8 cellular contexts compared by ENCODE assay signal in genomic region chr1:23824711-23825075, GRCh38. TPM values are rescaled to one million over a fixed set of nuclear protein-coding genes. Genes with fewer than 3 reads are reported as not detected.
DNase-seq lines count a peak whose midpoint lies in the region; ATAC-seq and TF ChIP-seq lines count a peak whose summit lies in the region.

No MANE protein-coding gene starts in this region.

- peak overlapping the region; percentile 94 to 95 for H3K4me3 Mint-ChIP-seq in effector memory CD8-positive, alpha-beta T cell
- H3K4me3 Mint-ChIP-seq in natural killer cell treated with Interleukin-12 subunit alpha and Interleukin-12 subunit beta and Interleukin-15 and Interleukin-18, amount 100 ng/mL, for 72 hours = peak overlapping the region; percentile 90

- DNase-seq in BJ (ENCODE audit: low read depth) = no peak
- DNase-seq in MG63 = no peak
- DNase-seq in effector memory CD8-positive, alpha-beta T cell = no peak
- DNase-seq in natural killer cell treated with Interleukin-12 subunit alpha and Interleukin-12 subunit beta and Interleukin-15 and Interleukin-18, amount 100 ng/mL, for 72 hours (ENCODE audit: low spot score) = no peak
- DNase-seq in amniotic stem cell (lab: John Stamatoyannopoulos, UW) = no peak
- no peak for DNase-seq in NCI-H2196 treated with DMSO at 0.1 percent for 48 hours (lab: John Stamatoyannopoulos, UW; ENCODE audit: unreplicated experiment)
- no peak for DNase-seq in SHP77 (lab: John Stamatoyannopoulos, UW)
- DNase-seq in activated CD4-positive, alpha-beta T cell treated with anti-CD3 and anti-CD28 coated beads for 4 hours = no peak

- H3K4me3 ChIP-seq in BJ (ENCODE audit: low read depth, low read length) (peak overlapping the region; percentile 100), MG63 (peak overlapping the region; percentile 99)

- no peaks in the 10 kb centered on the region for H3K36me3 ChIP-seq in BJ (ENCODE audit: control insufficient read depth, insufficient read depth, low read length)
- H3K36me3 ChIP-seq in MG63 = peaks cover 4% of the 10 kb centered on the region; the same call in 1 of the 2 replicates

- H3K27me3 ChIP-seq in BJ (ENCODE audit: control insufficient read depth, insufficient read depth, low read length) (no peaks in the 10 kb centered on the region), MG63 (no peaks in the 10 kb centered on the region)

- peak; percentile 3 for ATAC-seq in effector memory CD8-positive, alpha-beta T cell (replicated peaks)
- no peak for ATAC-seq in natural killer cell treated with Interleukin-12 subunit alpha and Interleukin-12 subunit beta and Interleukin-15 and Interleukin-18, amount 100 ng/mL, for 72 hours

- H3K9me3 Mint-ChIP-seq in effector memory CD8-positive, alpha-beta T cell = no peaks in the 10 kb centered on the region
- no peaks in the 10 kb centered on the region for H3K9me3 Mint-ChIP-seq in natural killer cell treated with Interleukin-12 subunit alpha and Interleukin-12 subunit beta and Interleukin-15 and Interleukin-18, amount 100 ng/mL, for 72 hours

- POLR2A ChIA-PET in BJ (lab: Charles Lee) = interaction anchor here (0.6 to 0.7 kb wide), 2 partner anchors 34 to 153 kb away, joined by 3 to 4 read pairs; partner anchors contain the start of gene LYPLA2

- no peaks in the 10 kb centered on the region for H3K27me3 Mint-ChIP-seq in effector memory CD8-positive, alpha-beta T cell
- H3K27me3 Mint-ChIP-seq in natural killer cell treated with Interleukin-12 subunit alpha and Interleukin-12 subunit beta and Interleukin-15 and Interleukin-18, amount 100 ng/mL, for 72 hours = no peaks in the 10 kb centered on the region

- peaks cover 10% of the 10 kb centered on the region for H3K36me3 Mint-ChIP-seq in effector memory CD8-positive, alpha-beta T cell (ENCODE audit: insufficient read depth)
- H3K36me3 Mint-ChIP-seq in natural killer cell treated with Interleukin-12 subunit alpha and Interleukin-12 subunit beta and Interleukin-15 and Interleukin-18, amount 100 ng/mL, for 72 hours = no peaks in the 10 kb centered on the region

- CTCF ChIA-PET in BJ (lab: Yijun Ruan, JAX) = interaction anchor here (1.3 to 9.2 kb wide), 2 partner anchors 10 to 15 kb away, joined by 3 to 77 read pairs; no protein-coding TSS in a partner anchor

- TF ChIP-seq CTCF in BJ (IDR thresholded peaks at IDR 0.05; ENCODE audit: insufficient read depth, low read depth, low read length) = no peak

- H3K27ac Mint-ChIP-seq in effector memory CD8-positive, alpha-beta T cell = peak overlapping the region; percentile 97
- H3K27ac Mint-ChIP-seq in natural killer cell treated with Interleukin-12 subunit alpha and Interleukin-12 subunit beta and Interleukin-15 and Interleukin-18, amount 100 ng/mL, for 72 hours = peak overlapping the region; percentile 92 to 96

- peaks cover 5 to 12% of the 10 kb centered on the region in 2 donors for H3K4me1 Mint-ChIP-seq in effector memory CD8-positive, alpha-beta T cell (ENCODE audit: low read depth in 2 of 2)
- peaks cover 17 to 20% of the 10 kb centered on the region in 2 donors for H3K4me1 Mint-ChIP-seq in natural killer cell treated with Interleukin-12 subunit alpha and Interleukin-12 subunit beta and Interleukin-15 and Interleukin-18, amount 100 ng/mL, for 72 hours (ENCODE audit: low read depth in 2 of 2)

- no peaks in the 10 kb centered on the region for H3K9me3 ChIP-seq in MG63

RNA-seq across cellular contexts. Expression of gene HMGCL, which starts 0.5 kb away (rescaled TPM):
- polyA plus RNA-seq in BJ (2011; rRNA removed) = 38.4 and 41.7 TPM in 2 replicates
- 13.9 and 19.1 TPM in 2 replicates for polyA minus RNA-seq in BJ (2011; rRNA and poly(A)+ RNA removed)
- total RNA-seq in MG63 (2014; rRNA removed; shearing (Covaris generic); ENCODE audit: low replicate concordance) = 27.6 and 41.0 TPM in 2 replicates
- 10 to 100 TPM; 26.1 to 29.1 TPM for total RNA-seq in natural killer cell treated with Interleukin-12 subunit alpha and Interleukin-12 subunit beta and Interleukin-15 and Interleukin-18, amount 100 ng/mL, for 72 hours

RNA-seq across cellular contexts. Expression of gene GALE, which starts 24.1 kb away (rescaled TPM):
- 23.8 and 36.1 TPM in 2 replicates for polyA plus RNA-seq in BJ (2011; rRNA removed)
- 10.5 and 17.6 TPM in 2 replicates for polyA minus RNA-seq in BJ (2011; rRNA and poly(A)+ RNA removed)
- 45.4 and 123 TPM in 2 replicates for total RNA-seq in MG63 (2014; rRNA removed; shearing (Covaris generic); ENCODE audit: low replicate concordance)
- total RNA-seq in natural killer cell treated with Interleukin-12 subunit alpha and Interleukin-12 subunit beta and Interleukin-15 and Interleukin-18, amount 100 ng/mL, for 72 hours = 10 to 100 TPM; 54.3 to 68.1 TPM

RNA-seq across cellular contexts. Expression of gene LYPLA2, which starts 33.7 kb away (rescaled TPM):
- 31.3 and 51.9 TPM in 2 replicates for polyA plus RNA-seq in BJ (2011; rRNA removed)
- polyA minus RNA-seq in BJ (2011; rRNA and poly(A)+ RNA removed) = 23.6 and 40.8 TPM in 2 replicates
- total RNA-seq in MG63 (2014; rRNA removed; shearing (Covaris generic); ENCODE audit: low replicate concordance) = 38.5 and 68.6 TPM in 2 replicates
- 100 to 1,000 TPM; 117 to 120 TPM for total RNA-seq in natural killer cell treated with Interleukin-12 subunit alpha and Interleukin-12 subunit beta and Interleukin-15 and Interleukin-18, amount 100 ng/mL, for 72 hours

RNA-seq across cellular contexts. Expression of gene FUCA1, which starts 43.4 kb away (rescaled TPM):
- polyA plus RNA-seq in BJ (2011; rRNA removed) = 12.5 and 22.8 TPM in 2 replicates
- 4.0 and 4.5 TPM in 2 replicates for polyA minus RNA-seq in BJ (2011; rRNA and poly(A)+ RNA removed)
- 9.5 and 9.8 TPM in 2 replicates for total RNA-seq in MG63 (2014; rRNA removed; shearing (Covaris generic); ENCODE audit: low replicate concordance)
- total RNA-seq in natural killer cell treated with Interleukin-12 subunit alpha and Interleukin-12 subunit beta and Interleukin-15 and Interleukin-18, amount 100 ng/mL, for 72 hours = 10 to 100 TPM; 10.3 to 15.1 TPM

RNA-seq across cellular contexts. Expression of gene PITHD1, which starts 46.5 kb away (rescaled TPM):
- polyA plus RNA-seq in BJ (2011; rRNA removed) = 33.7 and 35.2 TPM in 2 replicates
- polyA minus RNA-seq in BJ (2011; rRNA and poly(A)+ RNA removed) = 7.9 and 8.5 TPM in 2 replicates
- total RNA-seq in MG63 (2014; rRNA removed; shearing (Covaris generic); ENCODE audit: low replicate concordance) = 64.2 and 116 TPM in 2 replicates
- 10 to 100 TPM; 68.6 to 77.7 TPM for total RNA-seq in natural killer cell treated with Interleukin-12 subunit alpha and Interleukin-12 subunit beta and Interleukin-15 and Interleukin-18, amount 100 ng/mL, for 72 hours
